Comparison of ENCODE assay signal across 8 cellular contexts in genomic region chr1:147072371-147073061, GRCh38.
DNase-seq lines count a peak whose midpoint lies in the region; ATAC-seq, FAIRE-seq and TF ChIP-seq lines count a peak whose summit lies in the region.

No MANE protein-coding gene starts in this region.

- DNase-seq in HepG2 (ENCODE audit: low spot score) (no peak), coronary artery (ENCODE audit: low spot score) (no peak), NCI-H1417 (lab: John Stamatoyannopoulos, UW) (no peak), SW480 (ENCODE audit: low spot score) (no peak), NCI-H1092 (lab: John Stamatoyannopoulos, UW) (no peak)
- no peak for DNase-seq in activated effector memory CD4-positive, alpha-beta T cell treated with Interleukin-2 at 50 U/mL for 16 hours

- TF ChIP-seq EP300 in HepG2 (IDR thresholded peaks at IDR 0.05; ENCODE audit: low read depth in 2 of 2, low read length in 2 of 2) (no peak), HepG2 (CRISPR knock-in tag; IDR thresholded peaks at IDR 0.05; ENCODE audit: borderline replicate concordance) (no peak)

- CTCF ChIA-PET in HepG2 (lab: Yijun Ruan, JAX; ENCODE audit: low intra/inter-chr PET ratio, low total read pairs) = no interaction called here

- no peak for ATAC-seq in HepG2

- in situ Hi-C loops in HepG2 (cut with HindIII; ENCODE audit: extremely low pct_ligation_motif_present, low pct_unique_long_range_greater_than_20kb) = no loop called here

- TF ChIP-seq RAD21 in liver (IDR thresholded peaks at IDR 0.05) = no peak
- no peak for TF ChIP-seq RAD21 in HepG2 (CRISPR knock-in tag; IDR thresholded peaks at IDR 0.05)

- FAIRE-seq in HepG2 (lab: Jason Lieb, UNC) = no peak

- H2AFZ ChIP-seq in HepG2 (ENCODE audit: low read length) = no peak overlapping the region

- H4K20me1 ChIP-seq in HepG2 (ENCODE audit: insufficient read depth, low read length) = no peaks in the 10 kb centered on the region

- intact Hi-C loops in HepG2 (cut with micrococcal nuclease; ENCODE audit: unreplicated experiment) = no loop called here

- TF ChIP-seq CTCF in liver (IDR thresholded peaks at IDR 0.05; ENCODE audit: low read depth, low read length, missing input control) (no peak), HepG2 (CRISPR knock-in tag; IDR thresholded peaks at IDR 0.05) (no peak), coronary artery (IDR thresholded peaks at IDR 0.05) (no peak)

- H3K9me3 ChIP-seq in liver (ENCODE audit: control insufficient read depth in 4 of 4, low read length in 3 of 4) (no peaks in the 10 kb centered on the region), HepG2 (ENCODE audit: low read length) (no peaks in the 10 kb centered on the region), mononuclear cell (ENCODE audit: low read depth, low read length) (no peaks in the 10 kb centered on the region)

- H3K27ac ChIP-seq in liver (ENCODE audit: low read depth in 1 of 2, low read length in 2 of 2) = no peak overlapping the region
- H3K27ac ChIP-seq in HepG2 (ENCODE audit: extremely low read length, insufficient read depth, low read length) = no peak overlapping the region
- H3K27ac ChIP-seq in coronary artery = no peak overlapping the region

- WGBS in liver = 18% methylated on average over 40 of the region's 40 CpGs
- 49% methylated on average over 34 of the region's 40 CpGs for WGBS in HepG2 (ENCODE audit: low lambda C conversion rate)

- H3K4me3 ChIP-seq in liver (ENCODE audit: low read depth in 1 of 3, low read length in 3 of 3) (peak overlapping the region in 2 of 3 donors; percentile 25 to 29), HepG2 (replicated peaks in 1 of 3; ENCODE audit: insufficient read depth in 1 of 3, low read depth in 2 of 3, low read length in 3 of 3) (no peak overlapping the region), coronary artery (peak overlapping the region; percentile 45), mononuclear cell (ENCODE audit: low read length) (peak overlapping the region; percentile 24)

- no peaks in the 10 kb centered on the region for H3K79me2 ChIP-seq in HepG2 (ENCODE audit: insufficient read depth, low read length)

- POLR2A ChIA-PET in HepG2 (lab: Yijun Ruan, JAX) = no interaction called here

- H3K36me3 ChIP-seq in liver (ENCODE audit: control insufficient read depth in 4 of 4, insufficient read depth in 3 of 4, low read depth in 1 of 4, low read length in 3 of 4) (no peaks in the 10 kb centered on the region), HepG2 (replicated peaks in 1 of 2; ENCODE audit: control insufficient read depth in 1 of 2, insufficient read depth in 2 of 2, low read length in 2 of 2) (no peaks in the 10 kb centered on the region)

- no peak overlapping the region for H3K9ac ChIP-seq in liver (ENCODE audit: low read depth in 1 of 2, low read length in 2 of 2)
- no peak overlapping the region for H3K9ac ChIP-seq in HepG2 (ENCODE audit: insufficient read depth, low read depth, low read length)

- BruUV-seq in HepG2 (replicated peaks; lab: Mats Ljungman, UMichigan) = no TSS peak

- TF ChIP-seq POLR2A in HepG2 (IDR thresholded peaks at IDR 0.05; ENCODE audit: insufficient read depth in 1 of 2, low read depth in 2 of 2, low read length in 2 of 2) = no peak

- no peak overlapping the region; the same call in 1 of the 2 replicates for H3K4me2 ChIP-seq in HepG2 (ENCODE audit: low read depth, low read length)

- H3K27me3 ChIP-seq in liver (ENCODE audit: control insufficient read depth in 4 of 4, insufficient read depth in 4 of 4, low read length in 3 of 4) (no peaks in the 10 kb centered on the region), HepG2 (ENCODE audit: control insufficient read depth in 1 of 2, insufficient read depth in 2 of 2, low read length in 2 of 2) (peaks cover 0 to 44% of the 10 kb centered on the region in 2 experiments; a peak in 3 of 5 replicates), mononuclear cell (ENCODE audit: insufficient read depth, low read length) (peaks cover 73% of the 10 kb centered on the region)

- peaks cover 0 to 12% (median 5%) of the 10 kb centered on the region in 4 donors for H3K4me1 ChIP-seq in liver (ENCODE audit: control insufficient read depth in 4 of 4, insufficient read depth in 4 of 4, low read length in 3 of 4)
- no peaks in the 10 kb centered on the region for H3K4me1 ChIP-seq in HepG2 (ENCODE audit: insufficient read depth, low read length)
- peaks cover 5% of the 10 kb centered on the region for H3K4me1 ChIP-seq in mononuclear cell (ENCODE audit: insufficient read depth, low read length)

TF ChIP-seq in liver, 16 proteins besides CTCF, POLR2A, EP300 and RAD21:
- TF ChIP-seq TAF1 (conservative IDR thresholded peaks at IDR 0.05) = no peak
- no peak for TF ChIP-seq EGR1 (IDR thresholded peaks at IDR 0.05; ENCODE audit: low read depth in 2 of 2)
- no peak for TF ChIP-seq MAX (IDR thresholded peaks at IDR 0.05)
- TF ChIP-seq YY1 (IDR thresholded peaks at IDR 0.05) = no peak
- TF ChIP-seq GABPA (IDR thresholded peaks at IDR 0.05 in 1 of 2, conservative IDR thresholded peaks at IDR 0.05 in 1 of 2) = no peak

TF ChIP-seq in HepG2, 621 proteins besides CTCF, POLR2A, EP300 and RAD21:
- no peak for TF ChIP-seq AGO2 (optimal IDR thresholded peaks at IDR 0.05; ENCODE audit: low read depth, low read length)
- no peak for TF ChIP-seq SPEN (CRISPR knock-in tag; IDR thresholded peaks at IDR 0.05; ENCODE audit: low read depth)
- TF ChIP-seq SOX13 (IDR thresholded peaks at IDR 0.05) = no peak
- TF ChIP-seq SOX13 (CRISPR knock-in tag; conservative IDR thresholded peaks at IDR 0.05 in 1 of 2, IDR thresholded peaks at IDR 0.05 in 1 of 2) = no peak
- TF ChIP-seq ZNF562 (CRISPR knock-in tag; IDR thresholded peaks at IDR 0.05; ENCODE audit: borderline replicate concordance) = no peak
- no peak for TF ChIP-seq TEAD2 (CRISPR knock-in tag; IDR thresholded peaks at IDR 0.05)
- TF ChIP-seq SCMH1 (CRISPR knock-in tag; IDR thresholded peaks at IDR 0.05; ENCODE audit: borderline replicate concordance) = no peak
- TF ChIP-seq PAWR (CRISPR knock-in tag; IDR thresholded peaks at IDR 0.05; ENCODE audit: borderline replicate concordance) = no peak
- TF ChIP-seq ZNF547 (CRISPR knock-in tag; IDR thresholded peaks at IDR 0.05) = no peak
- no peak for TF ChIP-seq PAX8 (CRISPR knock-in tag; IDR thresholded peaks at IDR 0.05; ENCODE audit: borderline replicate concordance)
- TF ChIP-seq ZNF878 (CRISPR knock-in tag; IDR thresholded peaks at IDR 0.05) = no peak
- TF ChIP-seq ZNF205 (CRISPR knock-in tag; IDR thresholded peaks at IDR 0.05) = no peak
- no peak for TF ChIP-seq ZSCAN30 (CRISPR knock-in tag; IDR thresholded peaks at IDR 0.05)
- no peak for TF ChIP-seq ZBTB7A (CRISPR knock-in tag; IDR thresholded peaks at IDR 0.05)
- no peak for TF ChIP-seq CCDC6 (CRISPR knock-in tag; IDR thresholded peaks at IDR 0.05)
- TF ChIP-seq ZNF275 (CRISPR knock-in tag; IDR thresholded peaks at IDR 0.05; ENCODE audit: borderline replicate concordance) = no peak
- no peak for TF ChIP-seq ARNT (IDR thresholded peaks at IDR 0.05)
- no peak for TF ChIP-seq ZIK1 (CRISPR knock-in tag; IDR thresholded peaks at IDR 0.05; ENCODE audit: borderline replicate concordance, low read depth)

Comparison
In these comparisons a context has a peak if more than half of its experiments do, and no peak if none do; other contexts are left out.
1. H3K4me3 ChIP-seq: peak in liver (2 of 3), coronary artery (single experiment) and mononuclear cell (single experiment); none in HepG2 (0 of 3).